22 cellular contexts compared by ENCODE assay signal in genomic region chr1:64959973-64960372, GRCh38. TPM values are rescaled to one million over a fixed set of nuclear protein-coding genes. Genes with fewer than 3 reads are reported as not detected.
DNase-seq lines count a peak whose midpoint lies in the region; ATAC-seq and TF ChIP-seq lines count a peak whose summit lies in the region.
"Had no signal": no experiment of that assay in that cellular context is flagged by ENCODE, and none has a peak within 500 bp of the region (broad histone marks: within the 10 kb centered on the region; RNA-seq: fewer than 3 reads in every experiment).

No MANE protein-coding gene starts in this region.

- peak overlapping the region; percentile 61 for H3K4me3 Mint-ChIP-seq in activated T-cell treated with anti-CD3 and anti-CD28 coated beads, Interleukin-2, amount 50 U/mL, for 4 hours
- peak overlapping the region; percentile 45 for H3K4me3 Mint-ChIP-seq in activated naive CD8-positive, alpha-beta T cell treated with anti-CD3 and anti-CD28 coated beads, Interleukin-2, amount 50 U/mL, for 24 hours
- H3K4me3 Mint-ChIP-seq in stimulated activated effector memory CD8-positive, alpha-beta T cell treated with anti-CD3 and anti-CD28 coated beads, Interleukin-12 subunit alpha, Interleukin-12 subunit beta, amount 100 ng/mL, for 72 hours, result peak overlapping the region; percentile 86
- H3K4me3 Mint-ChIP-seq: mesothelial cell of epicardium, type B pancreatic cell had no signal

- no peaks in the 10 kb centered on the region for H3K27me3 ChIP-seq in MM.1S (replicated peaks; ENCODE audit: insufficient read depth, low read length)
- H3K27me3 ChIP-seq: cardiac muscle cell, dorsolateral prefrontal cortex, stomach had no signal

- peaks cover 31% of the 10 kb centered on the region for H4K20me1 ChIP-seq in MM.1S (ENCODE audit: insufficient read depth, low read length)

- no peaks in the 10 kb centered on the region for H3K27me3 Mint-ChIP-seq in activated T-cell treated with anti-CD3 and anti-CD28 coated beads, Interleukin-2, amount 50 U/mL, for 4 hours (ENCODE audit: low read depth)
- no peaks in the 10 kb centered on the region for H3K27me3 Mint-ChIP-seq in activated naive CD8-positive, alpha-beta T cell treated with anti-CD3 and anti-CD28 coated beads, Interleukin-2, amount 50 U/mL, for 24 hours
- H3K27me3 Mint-ChIP-seq: type B pancreatic cell had no signal

- H3K36me3 ChIP-seq in MM.1S (replicated peaks; ENCODE audit: insufficient read depth, low read length), result no peaks in the 10 kb centered on the region
- H3K36me3 ChIP-seq: cardiac muscle cell, stomach, WERI-Rb-1 had no signal

- H3K9me3 ChIP-seq in MM.1S (replicated peaks; ENCODE audit: insufficient read depth, low read length), result no peaks in the 10 kb centered on the region
- H3K9me3 ChIP-seq: stomach had no signal

- peaks cover 97% of the 10 kb centered on the region for H3K79me2 ChIP-seq in MM.1S (ENCODE audit: low read length)

- H3K9me2 ChIP-seq in MM.1S (replicated peaks; ENCODE audit: insufficient read depth, low read length), result no peaks in the 10 kb centered on the region

- no peak for DNase-seq in activated T-cell treated with anti-CD3 and anti-CD28 coated beads, Interleukin-2, amount 50 U/mL, for 4 hours
- DNase-seq in activated T-cell treated with anti-CD3 and anti-CD28 coated beads, Interleukin-2, amount 50 U/mL, for 48 hours, result no peak
- DNase-seq in MM.1S, result no peak
- no peak for DNase-seq in activated naive CD8-positive, alpha-beta T cell treated with anti-CD3 and anti-CD28 coated beads, Interleukin-2, amount 50 U/mL, for 24 hours
- no peak for DNase-seq in stimulated activated effector memory CD8-positive, alpha-beta T cell treated with anti-CD3 and anti-CD28 coated beads, Interleukin-12 subunit alpha, Interleukin-12 subunit beta, amount 100 ng/mL, for 72 hours (ENCODE audit: low spot score in 2 of 2)
- DNase-seq: COR-L47, dorsolateral prefrontal cortex, erythroblast, H7, left colon, NCI-H2081, NCI-H510A, nucleus accumbens, stomach, WERI-Rb-1 had no signal

- H3K9ac ChIP-seq in MM.1S (ENCODE audit: low read length), result no peak overlapping the region

- H3K4me1 ChIP-seq in MM.1S (ENCODE audit: low read length), result peaks cover 63% of the 10 kb centered on the region

- no peak overlapping the region for H3K4me3 ChIP-seq in MM.1S (ENCODE audit: low read length)
- H3K4me3 ChIP-seq: cardiac muscle cell, dorsolateral prefrontal cortex, stomach had no signal

- H3K27ac Mint-ChIP-seq in activated naive CD8-positive, alpha-beta T cell treated with anti-CD3 and anti-CD28 coated beads, Interleukin-2, amount 50 U/mL, for 24 hours, result peak overlapping the region; percentile 67
- peak overlapping the region; percentile 40 for H3K27ac Mint-ChIP-seq in stimulated activated effector memory CD8-positive, alpha-beta T cell treated with anti-CD3 and anti-CD28 coated beads, Interleukin-12 subunit alpha, Interleukin-12 subunit beta, amount 100 ng/mL, for 72 hours
- H3K27ac Mint-ChIP-seq: mesothelial cell of epicardium, type B pancreatic cell had no signal

- H2AFZ ChIP-seq in MM.1S (ENCODE audit: low read length), result no peak overlapping the region

- peaks cover 24% of the 10 kb centered on the region for H3F3A ChIP-seq in MM.1S (ENCODE audit: insufficient read depth, low read length)

- no peak for TF ChIP-seq CTCF in MM.1S (IDR thresholded peaks at IDR 0.05; ENCODE audit: low read length)

- peaks cover 12% of the 10 kb centered on the region for H3K36me3 Mint-ChIP-seq in activated T-cell treated with anti-CD3 and anti-CD28 coated beads, Interleukin-2, amount 50 U/mL, for 4 hours (ENCODE audit: insufficient read depth)
- no peaks in the 10 kb centered on the region for H3K36me3 Mint-ChIP-seq in activated naive CD8-positive, alpha-beta T cell treated with anti-CD3 and anti-CD28 coated beads, Interleukin-2, amount 50 U/mL, for 24 hours (ENCODE audit: low read depth)
- H3K36me3 Mint-ChIP-seq in stimulated activated effector memory CD8-positive, alpha-beta T cell treated with anti-CD3 and anti-CD28 coated beads, Interleukin-12 subunit alpha, Interleukin-12 subunit beta, amount 100 ng/mL, for 72 hours, result peaks cover 20% of the 10 kb centered on the region
- H3K36me3 Mint-ChIP-seq: mesothelial cell of epicardium, type B pancreatic cell had no signal

- peak overlapping the region; percentile 36; the same call in 1 of the 2 replicates for H3K4me2 ChIP-seq in MM.1S (ENCODE audit: low read depth, low read length)

- no peak overlapping the region for H3K27ac ChIP-seq in MM.1S (ENCODE audit: low read length)
- H3K27ac ChIP-seq: cardiac muscle cell, dorsolateral prefrontal cortex, stomach, WERI-Rb-1 had no signal

- H3K4me1 Mint-ChIP-seq in activated T-cell treated with anti-CD3 and anti-CD28 coated beads, Interleukin-2, amount 50 U/mL, for 4 hours (ENCODE audit: low read depth), result peaks cover 20% of the 10 kb centered on the region
- H3K4me1 Mint-ChIP-seq in activated naive CD8-positive, alpha-beta T cell treated with anti-CD3 and anti-CD28 coated beads, Interleukin-2, amount 50 U/mL, for 24 hours, result no peaks in the 10 kb centered on the region
- H3K4me1 Mint-ChIP-seq in stimulated activated effector memory CD8-positive, alpha-beta T cell treated with anti-CD3 and anti-CD28 coated beads, Interleukin-12 subunit alpha, Interleukin-12 subunit beta, amount 100 ng/mL, for 72 hours, result peaks cover 52% of the 10 kb centered on the region

- H3K9me3 Mint-ChIP-seq in activated T-cell treated with anti-CD3 and anti-CD28 coated beads, Interleukin-2, amount 50 U/mL, for 4 hours, result no peaks in the 10 kb centered on the region
- no peaks in the 10 kb centered on the region for H3K9me3 Mint-ChIP-seq in activated naive CD8-positive, alpha-beta T cell treated with anti-CD3 and anti-CD28 coated beads, Interleukin-2, amount 50 U/mL, for 24 hours
- H3K9me3 Mint-ChIP-seq in stimulated activated effector memory CD8-positive, alpha-beta T cell treated with anti-CD3 and anti-CD28 coated beads, Interleukin-12 subunit alpha, Interleukin-12 subunit beta, amount 100 ng/mL, for 72 hours, result no peaks in the 10 kb centered on the region
- H3K9me3 Mint-ChIP-seq: mesothelial cell of epicardium, type B pancreatic cell had no signal

- ATAC-seq in activated T-cell treated with anti-CD3 and anti-CD28 coated beads, Interleukin-2, amount 50 U/mL, for 4 hours, result no peak
- ATAC-seq in activated naive CD8-positive, alpha-beta T cell treated with anti-CD3 and anti-CD28 coated beads, Interleukin-2, amount 50 U/mL, for 24 hours, result no peak
- no peak for ATAC-seq in stimulated activated effector memory CD8-positive, alpha-beta T cell treated with anti-CD3 and anti-CD28 coated beads, Interleukin-12 subunit alpha, Interleukin-12 subunit beta, amount 100 ng/mL, for 72 hours
- no peak for ATAC-seq in GM18909 (IDR thresholded peaks at IDR 0.05; ENCODE audit: poor library complexity, unreplicated experiment)
- ATAC-seq in HG03439 (IDR thresholded peaks at IDR 0.05; ENCODE audit: unreplicated experiment), result no peak
- no peak for ATAC-seq in GM21723 (IDR thresholded peaks at IDR 0.05; ENCODE audit: unreplicated experiment)
- ATAC-seq: left colon, Right ventricle myocardium inferior had no signal

RNA-seq across cellular contexts. Expression of gene JAK1, which starts 6.4 kb away (rescaled TPM):
- total RNA-seq in activated T-cell treated with anti-CD3 and anti-CD28 coated beads, Interleukin-2, amount 50 U/mL, for 4 hours, result 10 to 100 TPM; 70.3 to 87.5 (median 85.1) TPM
